12 cellular contexts compared by ENCODE assay signal in genomic region chr19:18156268-18156667, GRCh38. TPM values are rescaled to one million over a fixed set of nuclear protein-coding genes. Genes with fewer than 3 reads are reported as not detected.
DNase-seq lines count a peak whose midpoint lies in the region; ATAC-seq and TF ChIP-seq lines count a peak whose summit lies in the region.
"Had no signal": no experiment of that assay in that cellular context is flagged by ENCODE, and none has a peak within 500 bp of the region (broad histone marks: within the 10 kb centered on the region; RNA-seq: fewer than 3 reads in every experiment).

No MANE protein-coding gene starts in this region.

- ATAC-seq in activated T-cell treated with anti-CD3 and anti-CD28 coated beads, Interleukin-2, amount 50 U/mL, for 4 hours, result no peak
- ATAC-seq in upper lobe of left lung (ENCODE audit: low FRiP score in 2 of 2), result no peak
- ATAC-seq in GM19351 (IDR thresholded peaks at IDR 0.05; ENCODE audit: unreplicated experiment), result no peak

- peak overlapping the region; percentile 81 for H2AK5ac ChIP-seq in neuronal stem cell (ENCODE audit: low read depth, low read length)

- peaks cover 12% of the 10 kb centered on the region for H3K79me1 ChIP-seq in neuronal stem cell (ENCODE audit: low read depth, low read length)

- no peak overlapping the region for H3K4ac ChIP-seq in neuronal stem cell (ENCODE audit: low read length)

- H3K27ac ChIP-seq in dorsolateral prefrontal cortex (peak overlapping the region; percentile 18 to 95 (median 91)), neuronal stem cell (replicated peaks; ENCODE audit: low read length) (no peak overlapping the region), upper lobe of left lung (peak overlapping the region in 3 of 4 donors; percentile 58 to 75 (median 67))

- H2BK5ac ChIP-seq in neuronal stem cell (ENCODE audit: low read length), result no peak overlapping the region

- H3K4me1 ChIP-seq in neuronal stem cell (ENCODE audit: control insufficient read depth in 2 of 2, insufficient read depth in 1 of 2, low read depth in 1 of 2, low read length in 2 of 2) (peaks cover 10 to 21% of the 10 kb centered on the region in 2 donors), upper lobe of left lung (peaks cover 49 to 66% (median 53%) of the 10 kb centered on the region in 4 donors)

- no peaks in the 10 kb centered on the region for H3K9me3 ChIP-seq in neuronal stem cell (replicated peaks in 1 of 2; ENCODE audit: control insufficient read depth in 2 of 2, insufficient read depth in 1 of 2, low read depth in 1 of 2, low read length in 2 of 2)
- no peaks in the 10 kb centered on the region for H3K9me3 ChIP-seq in upper lobe of left lung

- no CpG with 5 or more reads among the region's 6 CpGs for WGBS in neuronal stem cell (ENCODE audit: extremely low coverage in 2 of 2, insufficient read length in 2 of 2, insufficient replicate concordance in 1 of 2), 2 donors
- WGBS in upper lobe of left lung, 2 donors, result 87 to 93% methylated on average over 6 of the region's 6 CpGs

- H3K14ac ChIP-seq in neuronal stem cell (ENCODE audit: low read length), result no peak overlapping the region

- no peak overlapping the region for H4K91ac ChIP-seq in neuronal stem cell (ENCODE audit: low read depth, low read length, poor library complexity)

- H3K36me3 ChIP-seq in neuronal stem cell (replicated peaks in 1 of 2; ENCODE audit: control insufficient read depth in 2 of 2, insufficient read depth in 2 of 2, low read length in 2 of 2) (peaks cover 19 to 27% of the 10 kb centered on the region in 2 donors), upper lobe of left lung (peaks cover 0 to 8% (median 6%) of the 10 kb centered on the region in 4 donors)

- H3K23ac ChIP-seq in neuronal stem cell (ENCODE audit: low read depth, low read length, poor library complexity), result peak overlapping the region; percentile 34

- H3K27ac Mint-ChIP-seq in activated T-cell treated with anti-CD3 and anti-CD28 coated beads, Interleukin-2, amount 50 U/mL, for 24 hours, result peak overlapping the region; percentile 8

- intact Hi-C loops in dorsolateral prefrontal cortex (cut with DNase I), result loop anchor here (5.0 to 10.0 kb wide), 3 partner anchors 36 to 211 kb away; partner anchors contain the start of genes ARRDC2 (in 1 of the 2) and MPV17L2 (in 1 of the 2)

- H4K8ac ChIP-seq in neuronal stem cell (ENCODE audit: low read depth, low read length), result no peak overlapping the region

- H3K27me3 ChIP-seq in dorsolateral prefrontal cortex (no peaks in the 10 kb centered on the region), neuronal stem cell (ENCODE audit: control insufficient read depth in 3 of 3, insufficient read depth in 3 of 3, low read depth in 1 of 3, low read length in 3 of 3) (no peaks in the 10 kb centered on the region), upper lobe of left lung (no peaks in the 10 kb centered on the region)

- H3K4me3 Mint-ChIP-seq in activated T-cell treated with anti-CD3 and anti-CD28 coated beads, Interleukin-2, amount 50 U/mL, for 24 hours, result no peak overlapping the region
- H3K4me3 Mint-ChIP-seq in activated T-cell treated with anti-CD3 and anti-CD28 coated beads, Interleukin-2, amount 50 U/mL, for 4 hours, result no peak overlapping the region

- H3K4me2 ChIP-seq in neuronal stem cell (ENCODE audit: insufficient read depth, low read length, poor library complexity, severe bottlenecking), result no peak overlapping the region

- no peak for TF ChIP-seq EP300 in upper lobe of left lung (IDR thresholded peaks at IDR 0.05)

- peak overlapping the region; percentile 0 for H3K9ac ChIP-seq in neuronal stem cell (ENCODE audit: low read depth, low read length, poor library complexity)

- no peak overlapping the region for H2BK12ac ChIP-seq in neuronal stem cell (ENCODE audit: low read length)

- H3K36me3 Mint-ChIP-seq in activated T-cell treated with anti-CD3 and anti-CD28 coated beads, Interleukin-2, amount 50 U/mL, for 24 hours (ENCODE audit: low read depth), result peaks cover 26% of the 10 kb centered on the region
- peaks cover 3% of the 10 kb centered on the region for H3K36me3 Mint-ChIP-seq in activated T-cell treated with anti-CD3 and anti-CD28 coated beads, Interleukin-2, amount 50 U/mL, for 4 hours (ENCODE audit: insufficient read depth)

- no peak for DNase-seq in activated T-cell treated with anti-CD3 and anti-CD28 coated beads, Interleukin-2, amount 50 U/mL, for 24 hours
- DNase-seq in activated T-cell treated with anti-CD3 and anti-CD28 coated beads, Interleukin-2, amount 50 U/mL, for 4 hours, result no peak
- DNase-seq in dorsolateral prefrontal cortex (no peak), neuronal stem cell (ENCODE audit: low spot score) (no peak), upper lobe of left lung (no peak)
- DNase-seq in activated CD8-positive, alpha-beta memory T cell treated with anti-CD3 and anti-CD28 coated beads for 24 hours, result no peak
- no peak for DNase-seq in activated CD4-positive, CD25-positive, alpha-beta regulatory T cell (lab: John Stamatoyannopoulos, UW)
- DNase-seq: activated T-cell treated with anti-CD3 and anti-CD28 coated beads, Interleukin-2, amount 50 U/mL, for 1 hour; DMS153; NCI-H187 treated with DMSO at 0.1 percent for 48 hours; NCI-H774 had no signal

- H2BK15ac ChIP-seq in neuronal stem cell (ENCODE audit: low read length), result peak overlapping the region; percentile 52

- H3K18ac ChIP-seq in neuronal stem cell (ENCODE audit: low read length), result no peak overlapping the region

- TF ChIP-seq POLR2A in upper lobe of left lung (IDR thresholded peaks at IDR 0.05), result no peak

- H3K4me1 Mint-ChIP-seq in activated T-cell treated with anti-CD3 and anti-CD28 coated beads, Interleukin-2, amount 50 U/mL, for 24 hours (ENCODE audit: low read depth), result peaks cover 33% of the 10 kb centered on the region
- H3K4me1 Mint-ChIP-seq in activated T-cell treated with anti-CD3 and anti-CD28 coated beads, Interleukin-2, amount 50 U/mL, for 4 hours (ENCODE audit: low read depth), result peaks cover 28% of the 10 kb centered on the region

- H3K9me3 Mint-ChIP-seq in activated T-cell treated with anti-CD3 and anti-CD28 coated beads, Interleukin-2, amount 50 U/mL, for 24 hours, result no peaks in the 10 kb centered on the region
- no peaks in the 10 kb centered on the region for H3K9me3 Mint-ChIP-seq in activated T-cell treated with anti-CD3 and anti-CD28 coated beads, Interleukin-2, amount 50 U/mL, for 4 hours

- H2AFZ ChIP-seq in neuronal stem cell (ENCODE audit: low read length), result no peak overlapping the region

- H2BK120ac ChIP-seq in neuronal stem cell (ENCODE audit: low read depth, low read length), result no peak overlapping the region

- H3K4me3 ChIP-seq in dorsolateral prefrontal cortex, result peak overlapping the region in 9 of 59 donors; percentile 1 to 35 (median 27)
- H3K4me3 ChIP-seq in neuronal stem cell (ENCODE audit: low read length in 2 of 2), result peak overlapping the region in 1 of 2 donors; percentile 5
- no peak overlapping the region for H3K4me3 ChIP-seq in upper lobe of left lung

- H3K27me3 Mint-ChIP-seq in activated T-cell treated with anti-CD3 and anti-CD28 coated beads, Interleukin-2, amount 50 U/mL, for 24 hours, result no peaks in the 10 kb centered on the region
- no peaks in the 10 kb centered on the region for H3K27me3 Mint-ChIP-seq in activated T-cell treated with anti-CD3 and anti-CD28 coated beads, Interleukin-2, amount 50 U/mL, for 4 hours (ENCODE audit: low read depth)

- TF ChIP-seq CTCF in dorsolateral prefrontal cortex (IDR thresholded peaks at IDR 0.05 in 54 of 56, conservative IDR thresholded peaks at IDR 0.05 in 2 of 56; ENCODE audit: low read depth in 1 of 56, partially characterized antibody in 56 of 56) (no peak), upper lobe of left lung (IDR thresholded peaks at IDR 0.05) (no peak)

RNA-seq across cellular contexts. Expression of gene PIK3R2, which starts 3.3 kb away (rescaled TPM):
- 10 to 100 TPM; 16.5 to 21.4 (median 19.6) TPM for total RNA-seq in activated T-cell treated with anti-CD3 and anti-CD28 coated beads, Interleukin-2, amount 50 U/mL, for 4 hours
- total RNA-seq in dorsolateral prefrontal cortex (10 to 100 TPM; 32.9 to 92.3 (median 63.4) TPM), upper lobe of left lung (10 to 100 TPM; 11.0 to 65.1 (median 30.3) TPM)
- 52.3 TPM for polyA plus RNA-seq in neuronal stem cell (2013, experiment 1 of 2)
- 51.8 TPM for polyA plus RNA-seq in neuronal stem cell (2013, experiment 2 of 2)

RNA-seq across cellular contexts. Expression of gene IFI30, which starts 17.3 kb away (rescaled TPM):
- total RNA-seq in activated T-cell treated with anti-CD3 and anti-CD28 coated beads, Interleukin-2, amount 50 U/mL, for 4 hours, result 10 to 100 TPM; 13.6 to 36.7 (median 13.8) TPM
- 10 to 100 TPM in 35 of 120 experiments, 1 to 10 TPM in 68, under 1 TPM in 9, not detected in 8; 0.30 to 75.4 (median 7.3) TPM for total RNA-seq in dorsolateral prefrontal cortex
- 0.79 TPM for polyA plus RNA-seq in neuronal stem cell (2013, experiment 1 of 2)
- 0.73 TPM for polyA plus RNA-seq in neuronal stem cell (2013, experiment 2 of 2)
- 100 to 1,000 TPM; 228 to 764 (median 476) TPM for total RNA-seq in upper lobe of left lung

RNA-seq across cellular contexts. Expression of gene MPV17L2, which starts 36.8 kb away (rescaled TPM):
- 10 to 100 TPM; 33.9 to 39.7 (median 35.7) TPM for total RNA-seq in activated T-cell treated with anti-CD3 and anti-CD28 coated beads, Interleukin-2, amount 50 U/mL, for 4 hours
- 10 to 100 TPM in 12 of 120 experiments, 1 to 10 TPM in 108; 3.8 to 12.2 (median 7.5) TPM for total RNA-seq in dorsolateral prefrontal cortex
- polyA plus RNA-seq in neuronal stem cell (2013, experiment 1 of 2), result 21.4 TPM
- 20.5 TPM for polyA plus RNA-seq in neuronal stem cell (2013, experiment 2 of 2)
- 10 to 100 TPM; 10.7 to 18.8 (median 13.3) TPM for total RNA-seq in upper lobe of left lung

RNA-seq across cellular contexts. Expression of gene RAB3A, which starts 47.6 kb away (rescaled TPM):
- 1 to 10 TPM; 3.6 to 8.0 (median 6.6) TPM for total RNA-seq in activated T-cell treated with anti-CD3 and anti-CD28 coated beads, Interleukin-2, amount 50 U/mL, for 4 hours
- total RNA-seq in dorsolateral prefrontal cortex (100 to 1,000 TPM; 110 to 560 (median 402) TPM), upper lobe of left lung (1 to 10 TPM in 5 of 6 donors, under 1 TPM in 1; 0.46 to 5.0 (median 3.4) TPM)
- 3.4 TPM for polyA plus RNA-seq in neuronal stem cell (2013, experiment 1 of 2)
- polyA plus RNA-seq in neuronal stem cell (2013, experiment 2 of 2), result 4.3 TPM

RNA-seq across cellular contexts. Expression of gene MAST3, which starts 58.7 kb away (rescaled TPM):
- total RNA-seq in activated T-cell treated with anti-CD3 and anti-CD28 coated beads, Interleukin-2, amount 50 U/mL, for 4 hours, result 10 to 100 TPM; 10.4 to 11.1 (median 10.7) TPM
- total RNA-seq in dorsolateral prefrontal cortex, result 100 to 1,000 TPM; 138 to 282 (median 205) TPM
- polyA plus RNA-seq in neuronal stem cell (2013, experiment 1 of 2), result 3.8 TPM
- polyA plus RNA-seq in neuronal stem cell (2013, experiment 2 of 2), result 4.1 TPM
- total RNA-seq in upper lobe of left lung, result 10 to 100 TPM in 4 of 6 donors, 1 to 10 TPM in 2; 9.3 to 67.1 (median 27.5) TPM
